Comparison of ENCODE assay signal across 23 cellular contexts in the genomic region with DNA sequence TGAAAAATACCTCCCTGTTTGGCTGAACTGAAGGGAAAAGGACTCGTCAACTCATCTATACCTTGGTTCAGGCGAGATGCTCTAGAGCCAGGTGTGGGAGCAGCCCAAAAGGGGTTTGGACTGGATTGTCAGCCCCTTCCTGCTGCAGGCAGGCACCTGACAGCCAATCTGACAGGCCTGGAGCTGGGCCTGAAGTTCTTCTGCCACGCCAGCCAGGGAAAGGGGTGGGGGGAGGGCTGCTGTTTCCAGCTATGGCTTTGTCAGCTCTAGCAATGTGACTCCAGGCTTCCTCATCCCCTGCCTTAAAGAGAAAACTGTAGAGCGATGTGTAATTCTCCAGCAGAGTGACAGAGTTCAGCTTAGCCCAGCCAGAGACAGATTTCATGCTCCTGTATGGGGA. TPM values are rescaled to one million over a fixed set of nuclear protein-coding genes. Genes with fewer than 3 reads are reported as not detected.
A peak's percentile ranks its signal among the peaks of the same experiment; 100 is the strongest.
DNase-seq lines count a peak whose midpoint lies in the region; ATAC-seq and TF ChIP-seq lines count a peak whose summit lies in the region.
"Had no signal": no experiment of that assay in that cellular context is flagged by ENCODE, and none has a peak within 500 bp of the region (broad histone marks: within the 10 kb centered on the region; RNA-seq: fewer than 3 reads in every experiment).

No MANE protein-coding gene starts in this region.

- H3K9me3 ChIP-seq in right atrium auricular region (no peaks in the 10 kb centered on the region), psoas muscle (no peaks in the 10 kb centered on the region), body of pancreas (no peaks in the 10 kb centered on the region)
- H3K9me3 ChIP-seq: MG63, thyroid gland had no signal

- H3K27me3 ChIP-seq in right atrium auricular region (no peaks in the 10 kb centered on the region), psoas muscle (ENCODE audit: insufficient read depth in 3 of 3, low read length in 2 of 3) (no peaks in the 10 kb centered on the region), body of pancreas (no peaks in the 10 kb centered on the region)
- H3K27me3 ChIP-seq: brain microvascular endothelial cell, dorsolateral prefrontal cortex, MG63, thyroid gland had no signal

- H3K36me3 ChIP-seq in right atrium auricular region = no peaks in the 10 kb centered on the region
- peaks cover 0 to 31% of the 10 kb centered on the region in 2 donors for H3K36me3 ChIP-seq in psoas muscle (ENCODE audit: insufficient read depth in 1 of 2, low read depth in 1 of 2)
- no peaks in the 10 kb centered on the region for H3K36me3 ChIP-seq in body of pancreas (replicated peaks in 1 of 2; ENCODE audit: insufficient read depth in 1 of 2, low read depth in 2 of 2)
- H3K36me3 ChIP-seq: thyroid gland had no signal

- peak; percentile 23 for DNase-seq in activated T-cell treated with anti-CD3 and anti-CD28 coated beads, Interleukin-2, amount 50 U/mL, for 24 hours
- DNase-seq in activated T-cell treated with anti-CD3 and anti-CD28 coated beads for 4 hours = no peak
- peak; percentile 53 for DNase-seq in right atrium auricular region (ENCODE audit: low spot score)
- no peak for DNase-seq in psoas muscle
- no peak for DNase-seq in body of pancreas
- DNase-seq in KG1 (lab: John Stamatoyannopoulos, UW) = no peak
- DNase-seq: ACHN; activated CD4-positive, alpha-beta T cell treated with anti-CD3 and anti-CD28 coated beads, Interleukin-2, amount 50 U/mL, for 1 hour; brain microvascular endothelial cell; DMS 273 treated with DMSO at 0.1 percent for 48 hours; hippocampal formation; islet precursor cell; MG63; NCI-H1436; NCI-H2171; NCI-H69; thyroid gland had no signal

- no peaks in the 10 kb centered on the region for H3K9me3 Mint-ChIP-seq in activated T-cell treated with anti-CD3 and anti-CD28 coated beads, Interleukin-2, amount 50 U/mL, for 24 hours
- H3K9me3 Mint-ChIP-seq in activated T-helper 17 cell treated with anti-CD3 and anti-CD28 coated beads, Interleukin-2, amount 50 U/mL, for 72 hours = no peaks in the 10 kb centered on the region

- intact Hi-C loops in psoas muscle (cut with DNase I) = no loop called here
- intact Hi-C loops in body of pancreas (cut with DNase I) = no loop called here

- ATAC-seq in activated T-helper 17 cell treated with anti-CD3 and anti-CD28 coated beads, Interleukin-2, amount 50 U/mL, for 72 hours (replicated peaks) = no peak
- ATAC-seq in psoas muscle (peak in 3 of 4 donors; percentile 14 to 24 (median 16)), HG02571 (IDR thresholded peaks at IDR 0.05; ENCODE audit: unreplicated experiment) (no peak), body of pancreas (no peak)

- TF ChIP-seq CTCF in right atrium auricular region (IDR thresholded peaks at IDR 0.05) (no peak), psoas muscle (IDR thresholded peaks at IDR 0.05) (no peak), body of pancreas (IDR thresholded peaks at IDR 0.05) (no peak)

- WGBS in psoas muscle, 3 donors = 71 to 81% (median 76%) methylated on average over 4 of the region's 4 CpGs
- 88 to 93% methylated on average over 3 to 4 of the region's 4 CpGs for WGBS in body of pancreas, 2 donors

- H3K4me1 ChIP-seq in right atrium auricular region (peaks cover 0 to 67% of the 10 kb centered on the region in 2 donors), psoas muscle (peaks cover 10% of the 10 kb centered on the region), body of pancreas (peaks cover 7% of the 10 kb centered on the region)

- H3K4me3 Mint-ChIP-seq in activated T-cell treated with anti-CD3 and anti-CD28 coated beads, Interleukin-2, amount 50 U/mL, for 24 hours = no peak overlapping the region
- H3K4me3 Mint-ChIP-seq in activated T-helper 17 cell treated with anti-CD3 and anti-CD28 coated beads, Interleukin-2, amount 50 U/mL, for 72 hours = no peak overlapping the region
- H3K4me3 Mint-ChIP-seq: activated naive CD8-positive, alpha-beta T cell had no signal

- H3K36me3 Mint-ChIP-seq in activated T-cell treated with anti-CD3 and anti-CD28 coated beads, Interleukin-2, amount 50 U/mL, for 24 hours (ENCODE audit: low read depth) = peaks cover 74% of the 10 kb centered on the region
- H3K36me3 Mint-ChIP-seq in activated T-helper 17 cell treated with anti-CD3 and anti-CD28 coated beads, Interleukin-2, amount 50 U/mL, for 72 hours (ENCODE audit: low read depth) = peaks cover 75% of the 10 kb centered on the region
- H3K36me3 Mint-ChIP-seq: activated naive CD8-positive, alpha-beta T cell had no signal

- peak overlapping the region; percentile 72 for H3K27ac Mint-ChIP-seq in activated T-cell treated with anti-CD3 and anti-CD28 coated beads, Interleukin-2, amount 50 U/mL, for 24 hours
- H3K27ac Mint-ChIP-seq in activated T-helper 17 cell treated with anti-CD3 and anti-CD28 coated beads, Interleukin-2, amount 50 U/mL, for 72 hours = peak overlapping the region; percentile 64

- H3K27ac ChIP-seq in right atrium auricular region (peak overlapping the region; percentile 23 to 68), psoas muscle (no peak overlapping the region), body of pancreas (no peak overlapping the region)
- H3K27ac ChIP-seq: brain microvascular endothelial cell, C4-2B, epithelial cell of prostate, thyroid gland had no signal

- no peak overlapping the region for H3K4me3 ChIP-seq in right atrium auricular region
- no peak overlapping the region for H3K4me3 ChIP-seq in psoas muscle
- H3K4me3 ChIP-seq in body of pancreas = no peak overlapping the region
- H3K4me3 ChIP-seq: dorsolateral prefrontal cortex, MG63, thyroid gland had no signal

- H3K4me1 Mint-ChIP-seq in activated T-cell treated with anti-CD3 and anti-CD28 coated beads, Interleukin-2, amount 50 U/mL, for 24 hours (ENCODE audit: low read depth) = peaks cover 21% of the 10 kb centered on the region
- H3K4me1 Mint-ChIP-seq in activated T-helper 17 cell treated with anti-CD3 and anti-CD28 coated beads, Interleukin-2, amount 50 U/mL, for 72 hours = peaks cover 8% of the 10 kb centered on the region

- H3K27me3 Mint-ChIP-seq in activated T-cell treated with anti-CD3 and anti-CD28 coated beads, Interleukin-2, amount 50 U/mL, for 24 hours = no peaks in the 10 kb centered on the region
- no peaks in the 10 kb centered on the region for H3K27me3 Mint-ChIP-seq in activated T-helper 17 cell treated with anti-CD3 and anti-CD28 coated beads, Interleukin-2, amount 50 U/mL, for 72 hours
- H3K27me3 Mint-ChIP-seq: activated naive CD8-positive, alpha-beta T cell had no signal

- no peak for TF ChIP-seq POLR2A in body of pancreas (IDR thresholded peaks at IDR 0.05)

RNA-seq across cellular contexts. Expression of a gene that starts 30.4 kb away (rescaled TPM):
- total RNA-seq in activated T-helper 17 cell treated with anti-CD3 and anti-CD28 coated beads, Interleukin-2, amount 50 U/mL, for 72 hours = not detected
- total RNA-seq in right atrium auricular region (under 1 TPM in 1 of 2 donors, not detected in 1; 0.16 TPM), psoas muscle (1 to 10 TPM in 2 of 4 donors, under 1 TPM in 2; 0.10 to 5.6 (median 0.64) TPM), body of pancreas (1 to 10 TPM in 1 of 2 donors, under 1 TPM in 1; 0.52 to 1.3 TPM)
- polyA plus RNA-seq in psoas muscle = 1 to 10 TPM in 1 of 3 donors, under 1 TPM in 2; 0.18 to 1.7 (median 0.44) TPM

RNA-seq across cellular contexts. Expression of a gene that starts 60.0 kb away (rescaled TPM):
- 100 to 1,000 TPM; 243 to 264 TPM for total RNA-seq in activated T-helper 17 cell treated with anti-CD3 and anti-CD28 coated beads, Interleukin-2, amount 50 U/mL, for 72 hours
- total RNA-seq in right atrium auricular region (100 to 1,000 TPM; 144 to 147 TPM), psoas muscle (100 to 1,000 TPM in 3 of 4 donors, 10 to 100 TPM in 1; 98.7 to 135 (median 122) TPM), body of pancreas (10 to 100 TPM; 39.9 to 72.1 TPM)
- 100 to 1,000 TPM in 2 of 3 donors, 10 to 100 TPM in 1; 71.6 to 126 (median 115) TPM for polyA plus RNA-seq in psoas muscle

Comparison
In these comparisons a context has a peak if more than half of its experiments do, and no peak if none do; other contexts are left out.
1. DNase-seq: peak in activated T-cell treated with anti-CD3 and anti-CD28 coated beads, Interleukin-2, amount 50 U/mL, for 24 hours (single experiment) and right atrium auricular region (single experiment); none in activated T-cell treated with anti-CD3 and anti-CD28 coated beads for 4 hours (single experiment), psoas muscle (0 of 2), body of pancreas (0 of 4) and KG1 (single experiment).
2. ATAC-seq: peak in psoas muscle (3 of 4); none in activated T-helper 17 cell treated with anti-CD3 and anti-CD28 coated beads, Interleukin-2, amount 50 U/mL, for 72 hours (single experiment), HG02571 (single experiment) and body of pancreas (single experiment).
3. H3K27ac ChIP-seq: peak in right atrium auricular region (2 of 2); none in psoas muscle (single experiment) and body of pancreas (0 of 4).